In genomic region chr2:199441759-199442158, GRCh38 we compare ENCODE assay signal across 26 cellular contexts.
"Had no signal": no experiment of that assay in that cellular context is flagged by ENCODE, and none has a peak within 500 bp of the region (broad histone marks: within the 10 kb centered on the region; RNA-seq: fewer than 3 reads in every experiment).

No MANE protein-coding gene starts in this region.

- H3K4me1 Mint-ChIP-seq: activated naive CD4-positive, alpha-beta T cell treated with anti-CD3 and anti-CD28 coated beads, Interleukin-2, amount 50 U/mL, for 24 hours; central memory CD8-positive, alpha-beta T cell; mesothelial cell of epicardium; naive thymus-derived CD8-positive, alpha-beta T cell; stimulated activated naive B cell treated with anti-CD40 and anti-IgM and Interleukin-4, amounts not matched to agents 10 μg/mL and 1 μg/mL and 100 μg/mL, for 72 hours had no signal

- H3K36me3 Mint-ChIP-seq: activated naive CD4-positive, alpha-beta T cell treated with anti-CD3 and anti-CD28 coated beads, Interleukin-2, amount 50 U/mL, for 24 hours; mesothelial cell of epicardium; naive thymus-derived CD8-positive, alpha-beta T cell; stimulated activated naive B cell treated with anti-CD40 and anti-IgM and Interleukin-4, amounts not matched to agents 10 μg/mL and 1 μg/mL and 100 μg/mL, for 72 hours had no signal

- H3K36me3 ChIP-seq: gastroesophageal sphincter, suprapubic skin, tibial artery had no signal

- DNase-seq: activated CD4-positive, alpha-beta T cell treated with anti-CD3 and anti-CD28 coated beads, Interleukin-2, amount 50 U/mL, for 1 hour; activated CD8-positive, alpha-beta T cell treated with anti-CD3 and anti-CD28 coated beads for 36 hours; activated T-cell treated with anti-CD3 and anti-CD28 coated beads, Interleukin-2, amount 50 U/mL, for 4 hours; dermis blood vessel endothelial cell; effector CD8-positive, alpha-beta T cell; erythroblast; head of caudate nucleus; hippocampal formation; left cardiac atrium; naive thymus-derived CD8-positive, alpha-beta T cell; nucleus accumbens; psoas muscle; stimulated activated CD4-positive, alpha-beta T cell treated with anti-CD3 and anti-CD28 coated beads, Interleukin-2, amount 100 ng/mL, for 24 hours; stimulated activated naive B cell treated with anti-CD40 and anti-IgM and Interleukin-4, amounts not matched to agents 10 μg/mL and 1 μg/mL and 100 μg/mL, for 72 hours; T-helper 17 cell; T1000; tibial artery had no signal

- H2AFZ ChIP-seq: parathyroid adenoma had no signal

- H3K79me2 ChIP-seq: parathyroid adenoma had no signal

- H3K9me3 Mint-ChIP-seq: activated CD8-positive, alpha-beta T cell treated with anti-CD3 and anti-CD28 coated beads for 36 hours; activated naive CD4-positive, alpha-beta T cell treated with anti-CD3 and anti-CD28 coated beads, Interleukin-2, amount 50 U/mL, for 24 hours; activated T-cell treated with anti-CD3 and anti-CD28 coated beads, Interleukin-2, amount 50 U/mL, for 4 hours; activated T-helper 2 cell treated with anti-CD3 and anti-CD28 coated beads, Interferon-gamma antibody, Interleukin-2, Interleukin-4, amounts not matched to agents 10 μg/mL and 5 μg/mL and 100 μg/mL, durations not matched to agents 14 hours and 24 hours and 36 hours; central memory CD8-positive, alpha-beta T cell; mesothelial cell of epicardium; neural crest cell; stimulated activated naive B cell treated with anti-CD40 and anti-IgM and Interleukin-4, amounts not matched to agents 10 μg/mL and 1 μg/mL and 100 μg/mL, for 72 hours had no signal

- H3K4me2 ChIP-seq: smooth muscle cell had no signal

- H3K27me3 ChIP-seq: gastroesophageal sphincter, suprapubic skin, tibial artery had no signal

- ATAC-seq: activated CD8-positive, alpha-beta T cell treated with anti-CD3 and anti-CD28 coated beads for 36 hours; gastroesophageal sphincter; left cardiac atrium; naive thymus-derived CD8-positive, alpha-beta T cell; psoas muscle; stimulated activated naive B cell treated with anti-CD40 and anti-IgM and Interleukin-4, amounts not matched to agents 10 μg/mL and 1 μg/mL and 100 μg/mL, for 72 hours; T-helper 17 cell had no signal

- H3K4me3 Mint-ChIP-seq: activated CD8-positive, alpha-beta T cell treated with anti-CD3 and anti-CD28 coated beads for 36 hours; activated naive CD4-positive, alpha-beta T cell treated with anti-CD3 and anti-CD28 coated beads, Interleukin-2, amount 50 U/mL, for 24 hours; activated T-cell treated with anti-CD3 and anti-CD28 coated beads, Interleukin-2, amount 50 U/mL, for 4 hours; central memory CD8-positive, alpha-beta T cell; mesothelial cell of epicardium; naive thymus-derived CD8-positive, alpha-beta T cell; neural crest cell; stimulated activated naive B cell treated with anti-CD40 and anti-IgM and Interleukin-4, amounts not matched to agents 10 μg/mL and 1 μg/mL and 100 μg/mL, for 72 hours; T-helper 17 cell had no signal

- H3K4me1 ChIP-seq: gastroesophageal sphincter, parathyroid adenoma, psoas muscle, suprapubic skin, tibial artery had no signal

- H3K9me3 ChIP-seq: gastroesophageal sphincter, psoas muscle, suprapubic skin, tibial artery had no signal

- H3K27ac ChIP-seq: gastroesophageal sphincter, parathyroid adenoma, psoas muscle, suprapubic skin, tibial artery had no signal

- H3K27ac Mint-ChIP-seq: activated CD8-positive, alpha-beta T cell treated with anti-CD3 and anti-CD28 coated beads for 36 hours; activated naive CD4-positive, alpha-beta T cell treated with anti-CD3 and anti-CD28 coated beads, Interleukin-2, amount 50 U/mL, for 24 hours; activated T-helper 2 cell treated with anti-CD3 and anti-CD28 coated beads, Interferon-gamma antibody, Interleukin-2, Interleukin-4, amounts not matched to agents 10 μg/mL and 5 μg/mL and 100 μg/mL, durations not matched to agents 14 hours and 24 hours and 36 hours; mesothelial cell of epicardium; naive thymus-derived CD8-positive, alpha-beta T cell; stimulated activated naive B cell treated with anti-CD40 and anti-IgM and Interleukin-4, amounts not matched to agents 10 μg/mL and 1 μg/mL and 100 μg/mL, for 72 hours; T-helper 17 cell had no signal

- H3K4me3 ChIP-seq: gastroesophageal sphincter, psoas muscle, smooth muscle cell, suprapubic skin, tibial artery had no signal
